ENCODE assay signal across 8 cellular contexts in the genomic region with DNA sequence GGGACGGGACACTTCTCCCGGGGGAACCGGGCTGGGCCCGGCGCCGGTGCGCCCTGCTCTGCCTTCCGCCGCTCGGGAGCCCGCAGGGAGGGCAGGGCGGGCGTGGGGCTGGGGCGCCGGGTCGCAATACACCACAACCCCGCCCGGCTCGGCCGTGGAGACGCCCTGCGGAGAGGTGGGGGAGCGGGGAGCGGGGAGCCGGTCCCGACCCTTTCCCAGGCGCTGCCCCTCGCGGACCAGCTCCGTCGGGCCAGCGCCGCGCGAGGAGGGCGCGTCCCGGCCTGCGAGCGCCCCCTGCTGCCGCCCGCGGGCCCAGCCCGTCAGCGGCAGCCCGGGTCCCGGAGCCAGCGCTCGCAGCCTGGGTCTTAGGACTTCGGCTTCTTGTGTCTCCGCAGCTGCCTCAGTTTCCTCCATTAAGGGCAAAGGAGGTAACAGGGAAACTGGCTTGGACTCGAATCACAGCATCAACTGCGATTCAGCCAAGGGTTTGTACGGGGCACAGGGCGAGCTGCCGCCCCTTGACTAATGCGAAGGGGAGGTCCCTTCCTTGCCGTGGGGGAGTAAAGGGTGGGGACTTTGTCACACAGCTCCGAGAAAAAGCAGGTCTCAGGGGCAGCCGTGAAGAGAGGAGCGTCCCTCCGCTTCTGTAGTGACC. TPM values are rescaled to one million over a fixed set of nuclear protein-coding genes. Genes with fewer than 3 reads are reported as not detected.
DNase-seq lines count a peak whose midpoint lies in the region; ATAC-seq lines count a peak whose summit lies in the region.

No MANE protein-coding gene starts in this region.

- H3K36me3 ChIP-seq in BLaER1 treated with 17β-estradiol and CSF1 and Interleukin-3, amounts not matched to agents 10 nM and 100 nM, result no peaks in the 10 kb centered on the region
- H3K36me3 ChIP-seq in SK-N-MC (ENCODE audit: insufficient read depth, low read length), result no peaks in the 10 kb centered on the region

- peak overlapping the region; percentile 94 to 100 (median 98) for H3K4me2 ChIP-seq in BLaER1 treated with 17β-estradiol and CSF1 and Interleukin-3, amounts not matched to agents 10 nM and 100 nM

- no peaks in the 10 kb centered on the region; a peak in 1 of 22 replicates for H3K9me3 ChIP-seq in BLaER1 treated with 17β-estradiol and CSF1 and Interleukin-3, amounts not matched to agents 10 nM and 100 nM (replicated peaks in 1 of 11)
- H3K9me3 ChIP-seq in SK-N-MC (ENCODE audit: low read depth, low read length), result no peaks in the 10 kb centered on the region

- H4K20me1 ChIP-seq in BLaER1 treated with 17β-estradiol and CSF1 and Interleukin-3, amounts not matched to agents 10 nM and 100 nM, result peaks cover 0 to 16% (median 0%) of the 10 kb centered on the region in 11 experiments; a peak in 2 of 22 replicates

- H3K27ac Mint-ChIP-seq in activated naive CD8-positive, alpha-beta T cell treated with anti-CD3 and anti-CD28 coated beads for 36 hours, result no peak overlapping the region

- peak overlapping the region; percentile 54 to 77 (median 66) for H3K4me3 ChIP-seq in BLaER1 treated with 17β-estradiol and CSF1 and Interleukin-3, amounts not matched to agents 10 nM and 100 nM
- peak overlapping the region; percentile 77 for H3K4me3 ChIP-seq in SK-N-MC

- intact Hi-C loops in sciatic nerve (cut with DNase I), result loop anchor here (10.0 kb wide), 1 partner anchor 112 kb away; no protein-coding TSS in a partner anchor

- H3K4me1 Mint-ChIP-seq in activated naive CD8-positive, alpha-beta T cell treated with anti-CD3 and anti-CD28 coated beads for 36 hours, result peaks cover 23% of the 10 kb centered on the region

- peak; percentile 78 for ATAC-seq in GM18909 (IDR thresholded peaks at IDR 0.05; ENCODE audit: poor library complexity, unreplicated experiment)
- ATAC-seq in HG03196 (IDR thresholded peaks at IDR 0.05; ENCODE audit: unreplicated experiment), result peak; percentile 59
- ATAC-seq in sciatic nerve, result peak; percentile 60
- ATAC-seq in HG02870 (IDR thresholded peaks at IDR 0.05; ENCODE audit: unreplicated experiment), result no peak

- H3K27me3 Mint-ChIP-seq in activated naive CD8-positive, alpha-beta T cell treated with anti-CD3 and anti-CD28 coated beads for 36 hours, result peaks cover 49% of the 10 kb centered on the region

- DNase-seq in SK-N-MC (ENCODE audit: low read depth, low spot score) (no peak), hepatic stellate cell (ENCODE audit: low spot score) (peak; percentile 92), sciatic nerve (ENCODE audit: low spot score) (peak; percentile 67)
- DNase-seq in activated naive CD8-positive, alpha-beta T cell treated with anti-CD3 and anti-CD28 coated beads for 36 hours, result peak; percentile 82

- no peaks in the 10 kb centered on the region for H3K36me3 Mint-ChIP-seq in activated naive CD8-positive, alpha-beta T cell treated with anti-CD3 and anti-CD28 coated beads for 36 hours

- H3K27me3 ChIP-seq in BLaER1 treated with 17β-estradiol and CSF1 and Interleukin-3, amounts not matched to agents 10 nM and 100 nM, result peaks cover 16 to 40% (median 31%) of the 10 kb centered on the region in 11 experiments

- peak overlapping the region in 1 of 11 experiments; percentile 23; a peak in 2 of 22 replicates for H3K27ac ChIP-seq in BLaER1 treated with 17β-estradiol and CSF1 and Interleukin-3, amounts not matched to agents 10 nM and 100 nM
- no peak overlapping the region for H3K27ac ChIP-seq in SK-N-MC

- no peaks in the 10 kb centered on the region for H3K9me3 Mint-ChIP-seq in activated naive CD8-positive, alpha-beta T cell treated with anti-CD3 and anti-CD28 coated beads for 36 hours

- peaks cover 28 to 86% (median 67%) of the 10 kb centered on the region in 10 experiments for H3K4me1 ChIP-seq in BLaER1 treated with 17β-estradiol and CSF1 and Interleukin-3, amounts not matched to agents 10 nM and 100 nM

- H3K4me3 Mint-ChIP-seq in activated naive CD8-positive, alpha-beta T cell treated with anti-CD3 and anti-CD28 coated beads for 36 hours, result peak overlapping the region; percentile 71

- H3K9ac ChIP-seq in BLaER1 treated with 17β-estradiol and CSF1 and Interleukin-3, amounts not matched to agents 10 nM and 100 nM, result peak overlapping the region; percentile 37 to 79 (median 67); a peak in 20 of 22 replicates
- H3K9ac ChIP-seq in SK-N-MC (ENCODE audit: insufficient read length), result no peak overlapping the region

RNA-seq across cellular contexts. Expression of a gene that starts 0.6 kb away (rescaled TPM):
- total RNA-seq in activated naive CD8-positive, alpha-beta T cell treated with anti-CD3 and anti-CD28 coated beads for 36 hours, result under 1 TPM; 0.29 to 0.30 TPM
- 3.2 TPM for total RNA-seq in sciatic nerve

RNA-seq across cellular contexts. Expression of a gene that starts 21.3 kb away (rescaled TPM):
- 10 to 100 TPM; 22.1 to 23.3 TPM for total RNA-seq in activated naive CD8-positive, alpha-beta T cell treated with anti-CD3 and anti-CD28 coated beads for 36 hours
- 0.31 TPM for total RNA-seq in sciatic nerve

RNA-seq across cellular contexts. Expression of a gene that starts 28.2 kb away (rescaled TPM):
- 100 to 1,000 TPM; 274 to 279 TPM for total RNA-seq in activated naive CD8-positive, alpha-beta T cell treated with anti-CD3 and anti-CD28 coated beads for 36 hours
- 7.3 TPM for total RNA-seq in sciatic nerve

Comparison
In these comparisons a context has a peak if more than half of its experiments do, and no peak if none do; other contexts are left out.
1. RNA of a gene that starts 21.3 kb away (total RNA-seq): 22.1 to 23.3 TPM in activated naive CD8-positive, alpha-beta T cell treated with anti-CD3 and anti-CD28 coated beads for 36 hours; 0.31 TPM in sciatic nerve (single experiment); every median in the first group is over 10 times any median in the second.
2. RNA of a gene that starts 28.2 kb away (total RNA-seq): 274 to 279 TPM in activated naive CD8-positive, alpha-beta T cell treated with anti-CD3 and anti-CD28 coated beads for 36 hours; 7.3 TPM in sciatic nerve (single experiment); every median in the first group is over 10 times any median in the second.